In the genomic region with DNA sequence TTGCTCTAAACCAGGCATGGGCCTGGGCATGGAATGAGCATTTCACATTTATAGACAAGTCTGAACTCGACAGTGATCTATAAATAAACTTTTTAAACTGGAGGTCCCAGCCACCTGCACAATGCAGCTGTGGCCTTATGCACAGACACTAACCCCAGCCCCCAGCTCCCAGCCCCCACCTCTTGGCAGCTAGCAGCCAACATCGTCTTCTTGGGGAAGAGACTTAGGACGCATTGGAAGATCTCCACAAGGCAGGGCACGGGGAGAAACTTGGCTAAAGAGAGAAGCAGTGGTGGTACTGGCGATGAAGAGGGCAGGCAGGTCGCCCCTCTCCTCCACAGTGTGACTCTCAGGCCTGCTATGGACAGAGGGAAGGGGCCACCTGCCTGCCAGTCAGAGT, we compare ENCODE assay signal across 28 cellular contexts.
A peak's percentile ranks its signal among the peaks of the same experiment; 100 is the strongest.
DNase-seq lines count a peak whose midpoint lies in the region; ATAC-seq and TF ChIP-seq lines count a peak whose summit lies in the region.
"Had no signal": no experiment of that assay in that cellular context is flagged by ENCODE, and none has a peak within 500 bp of the region (broad histone marks: within the 10 kb centered on the region; RNA-seq: fewer than 3 reads in every experiment).

No MANE protein-coding gene starts in this region.

- peak overlapping the region; percentile 12 for H3K27ac ChIP-seq in cardiac muscle cell
- peak overlapping the region in 1 of 2 donors; percentile 26 for H3K27ac ChIP-seq in coronary artery
- peak overlapping the region; percentile 58 for H3K27ac ChIP-seq in muscle layer of duodenum (ENCODE audit: low read length)
- H3K27ac ChIP-seq in trophoblast cell (ENCODE audit: low read depth, low read length): no peak overlapping the region
- H3K27ac ChIP-seq: gastrocnemius medialis, left ventricle myocardium inferior, parathyroid adenoma, sigmoid colon, transverse colon had no signal

- no peak overlapping the region for H4K12ac ChIP-seq in trophoblast cell (ENCODE audit: low read depth, low read length)

- WGBS in trophoblast cell (ENCODE audit: extremely low coverage, insufficient coverage, insufficient read length): no CpG with 5 or more reads among the region's 6 CpGs

- H3K18ac ChIP-seq in trophoblast cell (ENCODE audit: low read length): no peak overlapping the region

- no peak overlapping the region for H2AFZ ChIP-seq in trophoblast cell (ENCODE audit: insufficient read depth, low read length, poor library complexity)
- H2AFZ ChIP-seq: parathyroid adenoma had no signal

- no peaks in the 10 kb centered on the region for H3K79me1 ChIP-seq in trophoblast cell (ENCODE audit: low read length)

- no peak for ATAC-seq in HG02885 (IDR thresholded peaks at IDR 0.05; ENCODE audit: poor library complexity, unreplicated experiment)
- ATAC-seq: activated T-cell treated with anti-CD3 and anti-CD28 coated beads, Interleukin-2, amount 50 U/mL, for 4 hours; effector memory CD8-positive, alpha-beta T cell; stimulated activated naive CD8-positive, alpha-beta T cell treated with anti-CD3 and anti-CD28 coated beads, Interleukin-15, amount 100 ng/mL, for 72 hours had no signal

- H2BK5ac ChIP-seq in trophoblast cell (ENCODE audit: low read depth, low read length, poor library complexity): no peak overlapping the region

- H3K9me3 ChIP-seq in cardiac muscle cell (ENCODE audit: low read depth): no peaks in the 10 kb centered on the region
- H3K9me3 ChIP-seq in muscle layer of duodenum (ENCODE audit: control insufficient read depth in 1 of 2, low read length in 2 of 2): no peaks in the 10 kb centered on the region
- H3K9me3 ChIP-seq in trophoblast cell (ENCODE audit: insufficient read depth, low read depth, low read length): peaks cover 14% of the 10 kb centered on the region
- H3K9me3 ChIP-seq: BE2C, esophagus squamous epithelium, gastrocnemius medialis, left ventricle myocardium inferior, sigmoid colon, transverse colon had no signal

- H3K14ac ChIP-seq in trophoblast cell (ENCODE audit: low read length): no peak overlapping the region

- no peak overlapping the region for H3K9ac ChIP-seq in trophoblast cell (ENCODE audit: low read length)
- H3K9ac ChIP-seq: parathyroid adenoma had no signal

- no peaks in the 10 kb centered on the region for H3K79me2 ChIP-seq in trophoblast cell (ENCODE audit: control insufficient read depth, insufficient read depth, low read length, poor library complexity)
- H3K79me2 ChIP-seq: parathyroid adenoma had no signal

- DNase-seq in cardiac muscle cell (ENCODE audit: low read depth in 1 of 2, low spot score in 1 of 2): no peak
- no peak for DNase-seq in cardiac septum (ENCODE audit: low spot score)
- DNase-seq in coronary artery (ENCODE audit: low spot score): peak; percentile 66
- DNase-seq in trophoblast cell: no peak
- no peak for DNase-seq in retina
- DNase-seq in germinal center (ENCODE audit: low spot score): no peak
- DNase-seq: activated CD4-positive, CD25-positive, alpha-beta regulatory T cell treated with anti-CD3 and anti-CD28 coated beads, Interleukin-2, amount 50 U/mL, for 72 hours; activated CD8-positive, alpha-beta memory T cell treated with anti-CD3 and anti-CD28 coated beads for 24 hours; activated T-cell treated with anti-CD3 and anti-CD28 coated beads, Interleukin-2, amount 50 U/mL, for 4 hours; BE2C; COR-L47; effector memory CD8-positive, alpha-beta T cell; esophagus squamous epithelium; hippocampal formation; immature natural killer cell; IMR-90; NCI-H1417; NCI-H2107; NCI-H510A; nephron progenitor cell; stimulated activated naive CD8-positive, alpha-beta T cell treated with anti-CD3 and anti-CD28 coated beads, Interleukin-15, amount 100 ng/mL, for 72 hours had no signal

- no peak for TF ChIP-seq CTCF in cardiac muscle cell (IDR thresholded peaks at IDR 0.05; ENCODE audit: low read depth, low read length)
- TF ChIP-seq CTCF in coronary artery (IDR thresholded peaks at IDR 0.05): no peak

- H3K4me1 ChIP-seq in cardiac muscle cell (ENCODE audit: low read depth) (peaks cover 26% of the 10 kb centered on the region), muscle layer of duodenum (ENCODE audit: control insufficient read depth in 1 of 2, insufficient read depth in 2 of 2, low read length in 2 of 2) (no peaks in the 10 kb centered on the region), trophoblast cell (ENCODE audit: control insufficient read depth in 1 of 2, insufficient read depth in 2 of 2, low read length in 2 of 2) (no peaks in the 10 kb centered on the region)
- H3K4me1 ChIP-seq: BE2C, esophagus squamous epithelium, left ventricle myocardium inferior, parathyroid adenoma, sigmoid colon had no signal

- H3K27me3 ChIP-seq in cardiac muscle cell (no peaks in the 10 kb centered on the region), muscle layer of duodenum (ENCODE audit: low read depth, low read length) (no peaks in the 10 kb centered on the region), trophoblast cell (ENCODE audit: insufficient read depth, low read length) (no peaks in the 10 kb centered on the region)
- H3K27me3 ChIP-seq: BE2C, esophagus squamous epithelium, gastrocnemius medialis, sigmoid colon, transverse colon had no signal

- H2BK12ac ChIP-seq in trophoblast cell (ENCODE audit: low read length): no peak overlapping the region

- no peak overlapping the region for H2AK5ac ChIP-seq in trophoblast cell (ENCODE audit: low read length)

- no peak overlapping the region for H3K23ac ChIP-seq in trophoblast cell (ENCODE audit: low read length)

- H2BK120ac ChIP-seq in trophoblast cell (ENCODE audit: insufficient read depth, low read length, poor library complexity): no peak overlapping the region

- no peak overlapping the region for H4K91ac ChIP-seq in trophoblast cell (ENCODE audit: low read depth, low read length)

- no peaks in the 10 kb centered on the region for H3K36me3 ChIP-seq in cardiac muscle cell
- H3K36me3 ChIP-seq in muscle layer of duodenum (ENCODE audit: control insufficient read depth in 1 of 2, insufficient read depth in 2 of 2, low read length in 2 of 2): no peaks in the 10 kb centered on the region
- no peaks in the 10 kb centered on the region for H3K36me3 ChIP-seq in trophoblast cell (ENCODE audit: control insufficient read depth in 1 of 2, insufficient read depth in 2 of 2, low read length in 2 of 2)
- H3K36me3 ChIP-seq: BE2C, esophagus squamous epithelium, gastrocnemius medialis, left ventricle myocardium inferior, sigmoid colon, transverse colon had no signal

- intact Hi-C loops in cardiac septum (cut with DNase I): no loop called here

- H3K4me3 ChIP-seq in cardiac muscle cell (no peak overlapping the region), coronary artery (no peak overlapping the region), muscle layer of duodenum (ENCODE audit: low read depth in 1 of 2, low read length in 2 of 2) (no peak overlapping the region), trophoblast cell (ENCODE audit: low read depth, low read length) (no peak overlapping the region)
- H3K4me3 ChIP-seq: esophagus squamous epithelium, gastrocnemius medialis, left ventricle myocardium inferior, sigmoid colon, transverse colon had no signal

- no peak overlapping the region for H3K4me2 ChIP-seq in trophoblast cell (ENCODE audit: low read length)

- H4K8ac ChIP-seq in trophoblast cell (ENCODE audit: low read depth, low read length): no peak overlapping the region

- H3K4ac ChIP-seq in trophoblast cell (ENCODE audit: low read depth, low read length): no peak overlapping the region
